In the genomic region with DNA sequence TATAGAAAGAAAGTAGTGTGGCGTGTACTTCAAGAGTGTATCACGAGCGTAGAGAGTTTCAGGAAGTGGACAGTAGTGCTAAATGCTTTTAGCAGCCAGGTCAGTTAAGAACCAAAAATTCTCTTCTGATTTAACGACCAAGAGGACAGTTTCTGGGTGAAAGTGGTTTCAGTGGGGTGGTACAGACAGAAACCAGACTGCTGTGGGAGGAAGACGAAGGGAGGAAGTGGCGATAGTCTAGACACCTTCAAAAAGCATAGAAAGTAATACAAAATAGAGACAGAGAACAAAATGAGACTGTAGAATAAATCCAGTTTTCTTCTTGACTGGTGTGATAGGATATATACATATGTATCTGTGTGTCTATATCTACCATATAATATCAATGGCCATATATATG, we compare ENCODE assay signal across 25 cellular contexts.
DNase-seq lines count a peak whose midpoint lies in the region; ATAC-seq, FAIRE-seq and TF ChIP-seq lines count a peak whose summit lies in the region.
"Had no signal": no experiment of that assay in that cellular context is flagged by ENCODE, and none has a peak within 500 bp of the region (broad histone marks: within the 10 kb centered on the region; RNA-seq: fewer than 3 reads in every experiment).

No MANE protein-coding gene starts in this region.

- H3K79me2 ChIP-seq in MM.1S (ENCODE audit: low read length) = no peaks in the 10 kb centered on the region

- no peaks in the 10 kb centered on the region for H3K36me3 ChIP-seq in MM.1S (replicated peaks; ENCODE audit: insufficient read depth, low read length)
- no peaks in the 10 kb centered on the region for H3K36me3 ChIP-seq in transverse colon

- TF ChIP-seq POLR2A in transverse colon (IDR thresholded peaks at IDR 0.05) (no peak), GM12892 (IDR thresholded peaks at IDR 0.05; ENCODE audit: low read depth, low read length) (no peak)

- no peak overlapping the region for H3K4me2 ChIP-seq in MM.1S (ENCODE audit: low read depth, low read length)
- H3K4me2 ChIP-seq: A549, KMS-11, PC-9 had no signal

- no peak for TF ChIP-seq CTCF in MM.1S (IDR thresholded peaks at IDR 0.05; ENCODE audit: low read length)
- TF ChIP-seq CTCF in transverse colon (IDR thresholded peaks at IDR 0.05) = no peak

- H3F3A ChIP-seq in MM.1S (ENCODE audit: insufficient read depth, low read length) = no peaks in the 10 kb centered on the region

- DNase-seq in MM.1S (peak; percentile 17), globus pallidus (ENCODE audit: low spot score) (peak; percentile 7), transverse colon (no peak), GM12892 (ENCODE audit: insufficient read length) (no peak)
- DNase-seq in activated CD4-positive, alpha-beta T cell treated with anti-CD3 and anti-CD28 coated beads for 1 hour = no peak
- DNase-seq: Caco-2; CD4-positive, alpha-beta memory T cell; DMS 273 treated with DMSO at 0.1 percent for 48 hours; H9; IMR-90; NCI-H1694; NCI-H2081; NCI-H2171; NCI-H345; NCI-H524; NCI-H774; PC-9; RPMI8226; SHP77 had no signal

- H3K4me3 ChIP-seq in MM.1S (ENCODE audit: low read length) = no peak overlapping the region
- H3K4me3 ChIP-seq in transverse colon = no peak overlapping the region
- H3K4me3 ChIP-seq: A549; BLaER1 treated with 17β-estradiol and CSF1 and Interleukin-3, amounts not matched to agents 10 nM and 100 nM; PC-9 had no signal

- ATAC-seq in GM19351 (IDR thresholded peaks at IDR 0.05; ENCODE audit: unreplicated experiment) (peak; percentile 63), GM21737 (IDR thresholded peaks at IDR 0.05; ENCODE audit: unreplicated experiment) (no peak)
- ATAC-seq: A549 had no signal

- no peaks in the 10 kb centered on the region for H3K4me1 ChIP-seq in MM.1S (ENCODE audit: low read length)
- no peaks in the 10 kb centered on the region for H3K4me1 ChIP-seq in transverse colon
- H3K4me1 ChIP-seq: A549 had no signal

- H3K27me3 ChIP-seq in MM.1S (replicated peaks; ENCODE audit: insufficient read depth, low read length) = no peaks in the 10 kb centered on the region; the same call in 1 of the 2 replicates
- no peaks in the 10 kb centered on the region for H3K27me3 ChIP-seq in transverse colon
- H3K27me3 ChIP-seq: BLaER1 treated with 17β-estradiol and CSF1 and Interleukin-3, amounts not matched to agents 10 nM and 100 nM had no signal

- FAIRE-seq in GM12892 (lab: Jason Lieb, UNC) = no peak
- FAIRE-seq: A549, HTR-8/SVneo had no signal

- in situ Hi-C loops in transverse colon (cut with MboI; ENCODE audit: low pct_ligation_motif_present in 1 of 4, low pct_unique_long_range_greater_than_20kb in 1 of 4, low sequenced_read_pairs in 3 of 4) = no loop called here

- TF ChIP-seq EP300 in transverse colon (IDR thresholded peaks at IDR 0.05; ENCODE audit: low read depth) = no peak

- no peak overlapping the region for H2AFZ ChIP-seq in MM.1S (ENCODE audit: low read length)
- H2AFZ ChIP-seq: PC-9 had no signal

- H3K9me3 ChIP-seq in MM.1S (replicated peaks; ENCODE audit: insufficient read depth, low read length) (no peaks in the 10 kb centered on the region), transverse colon (no peaks in the 10 kb centered on the region)
- H3K9me3 ChIP-seq: A549, Caco-2 had no signal

- intact Hi-C loops in transverse colon (cut with DNase I; ENCODE audit: low total_unique reads) = no loop called here

- WGBS in transverse colon (ENCODE audit: low coverage in 1 of 2), 2 donors = 60 to 64% methylated on average over 6 of the region's 6 CpGs

- H3K9me2 ChIP-seq in MM.1S (replicated peaks; ENCODE audit: insufficient read depth, low read length) = no peaks in the 10 kb centered on the region

- H3K27ac ChIP-seq in MM.1S (ENCODE audit: low read length) (no peak overlapping the region), transverse colon (no peak overlapping the region)
- H3K27ac ChIP-seq: A549; BLaER1 treated with 17β-estradiol and CSF1 and Interleukin-3, amounts not matched to agents 10 nM and 100 nM; KMS-11; PC-9 had no signal

- H4K20me1 ChIP-seq in MM.1S (ENCODE audit: insufficient read depth, low read length) = no peaks in the 10 kb centered on the region

- no peak overlapping the region for H3K9ac ChIP-seq in MM.1S (ENCODE audit: low read length)
- H3K9ac ChIP-seq: BLaER1 treated with 17β-estradiol and CSF1 and Interleukin-3, amounts not matched to agents 10 nM and 100 nM; KMS-11 had no signal

Comparison
In these comparisons a context has a peak if more than half of its experiments do, and no peak if none do; other contexts are left out.
1. DNase-seq: peak in MM.1S (single experiment) and globus pallidus (single experiment); none in transverse colon (single experiment), activated CD4-positive, alpha-beta T cell treated with anti-CD3 and anti-CD28 coated beads for 1 hour (single experiment) and GM12892 (single experiment).